In genomic region chr3:168820748-168821445, GRCh38 we compare ENCODE assay signal across 14 cellular contexts.
"Had no signal": no experiment of that assay in that cellular context is flagged by ENCODE, and none has a peak within 500 bp of the region (broad histone marks: within the 10 kb centered on the region; RNA-seq: fewer than 3 reads in every experiment).

No MANE protein-coding gene starts in this region.

- DNase-seq: activated gamma-delta T cell treated with Interleukin-2 at 50 U/mL for 16 hours; activated T-cell treated with anti-CD3 and anti-CD28 coated beads, Interleukin-2, amount 50 U/mL, for 1 hour; brain microvascular endothelial cell; central memory CD4-positive, alpha-beta T cell; dermis blood vessel endothelial cell; effector memory CD4-positive, alpha-beta T cell; gastrocnemius medialis; left colon; psoas muscle; right cardiac atrium; stimulated activated CD4-positive, alpha-beta T cell treated with anti-CD3 and anti-CD28 coated beads, Interleukin-4, amount 100 ng/mL, for 4 hours; stimulated activated naive CD8-positive, alpha-beta T cell treated with anti-CD3 and anti-CD28 coated beads, Interleukin-15, Interleukin-2, amounts not matched to agents 100 U/mL and 50 U/mL, for 24 hours; T-helper 9 cell; upper lobe of left lung had no signal
